10 cellular contexts compared by ENCODE assay signal in the genomic region with DNA sequence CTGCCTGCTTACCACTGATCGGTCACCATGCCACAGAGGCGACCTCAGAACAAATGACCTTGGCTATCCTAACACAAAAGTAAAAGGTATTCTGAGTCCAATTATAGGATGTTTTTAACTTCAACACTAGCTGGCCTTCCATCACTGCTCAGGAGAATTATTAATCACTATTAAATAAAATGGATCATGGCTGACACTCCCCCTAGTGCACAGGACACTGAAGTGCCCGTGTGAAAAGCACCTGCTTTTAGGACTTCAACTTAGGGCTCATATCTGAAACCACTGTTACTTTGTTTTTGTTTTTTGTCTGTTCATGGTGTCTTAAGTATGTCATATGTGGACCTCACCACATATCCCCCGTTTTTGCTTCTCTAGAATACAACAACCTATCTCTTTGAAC. TPM values are rescaled to one million over a fixed set of nuclear protein-coding genes. Genes with fewer than 3 reads are reported as not detected.
DNase-seq lines count a peak whose midpoint lies in the region; ATAC-seq, FAIRE-seq and TF ChIP-seq lines count a peak whose summit lies in the region.
"Had no signal": no experiment of that assay in that cellular context is flagged by ENCODE, and none has a peak within 500 bp of the region (broad histone marks: within the 10 kb centered on the region; RNA-seq: fewer than 3 reads in every experiment).

No MANE protein-coding gene starts in this region.

- DNase-seq in body of pancreas (peak in 1 of 4 donors; percentile 2), neural crest cell (ENCODE audit: low read depth, low spot score) (no peak), NCI-H1417 (lab: John Stamatoyannopoulos, UW) (no peak), coronary artery (ENCODE audit: low spot score) (no peak), hypothalamus (lab: John Stamatoyannopoulos, UW) (no peak)
- DNase-seq: RPMI8226; stimulated activated naive CD4-positive, alpha-beta T cell treated with Interleukin-2 at 50 U/mL for 16 hours had no signal

- H3K4me3 ChIP-seq in body of pancreas (no peak overlapping the region), coronary artery (no peak overlapping the region)

- H3K27ac Mint-ChIP-seq in neural crest cell (ENCODE audit: unreplicated experiment), result no peak overlapping the region

- H3K27ac ChIP-seq in body of pancreas (peak overlapping the region in 1 of 4 donors; percentile 35), coronary artery (no peak overlapping the region)

- no peak for TF ChIP-seq POLR2A in body of pancreas (IDR thresholded peaks at IDR 0.05)

- H3K36me3 ChIP-seq in body of pancreas (replicated peaks in 1 of 2; ENCODE audit: insufficient read depth in 1 of 2, low read depth in 2 of 2), result no peaks in the 10 kb centered on the region

- no peaks in the 10 kb centered on the region for H3K36me3 Mint-ChIP-seq in neural crest cell (ENCODE audit: low read depth)

- peaks cover 19% of the 10 kb centered on the region for H3K4me1 ChIP-seq in body of pancreas

- TF ChIP-seq CTCF in body of pancreas (IDR thresholded peaks at IDR 0.05) (peak; percentile 9 to 53 (median 45)), neural crest cell (conservative IDR thresholded peaks at IDR 0.05) (peak; percentile 61), coronary artery (IDR thresholded peaks at IDR 0.05) (no peak)

- ATAC-seq in HG03354 (IDR thresholded peaks at IDR 0.05; ENCODE audit: poor library complexity, severe bottlenecking, unreplicated experiment) (peak; percentile 75), body of pancreas (peak; percentile 62), HG02588 (IDR thresholded peaks at IDR 0.05; ENCODE audit: unreplicated experiment) (no peak)

- FAIRE-seq in G401.6 (lab: Jason Lieb, UNC), result peak; percentile 83

- no peaks in the 10 kb centered on the region for H3K9me3 Mint-ChIP-seq in neural crest cell

- H3K27me3 Mint-ChIP-seq in neural crest cell (ENCODE audit: low read depth), result no peaks in the 10 kb centered on the region

- 53 to 55% methylated on average over 4 of the region's 4 CpGs for WGBS in body of pancreas, 2 donors

- peaks cover 10% of the 10 kb centered on the region for H3K4me1 Mint-ChIP-seq in neural crest cell

- no peak overlapping the region for H3K4me3 Mint-ChIP-seq in neural crest cell

- no peaks in the 10 kb centered on the region for H3K9me3 ChIP-seq in body of pancreas

- intact Hi-C loops in body of pancreas (cut with DNase I), result no loop called here

- no peaks in the 10 kb centered on the region for H3K27me3 ChIP-seq in body of pancreas

RNA-seq across cellular contexts. Expression of a gene that starts 33.9 kb away (rescaled TPM):
- total RNA-seq in body of pancreas, result 10 to 100 TPM; 13.5 to 53.4 TPM
- 36.7 and 40.0 TPM in 2 replicates for total RNA-seq in neural crest cell
